Comparison of ENCODE assay signal across 14 cellular contexts in the genomic region with DNA sequence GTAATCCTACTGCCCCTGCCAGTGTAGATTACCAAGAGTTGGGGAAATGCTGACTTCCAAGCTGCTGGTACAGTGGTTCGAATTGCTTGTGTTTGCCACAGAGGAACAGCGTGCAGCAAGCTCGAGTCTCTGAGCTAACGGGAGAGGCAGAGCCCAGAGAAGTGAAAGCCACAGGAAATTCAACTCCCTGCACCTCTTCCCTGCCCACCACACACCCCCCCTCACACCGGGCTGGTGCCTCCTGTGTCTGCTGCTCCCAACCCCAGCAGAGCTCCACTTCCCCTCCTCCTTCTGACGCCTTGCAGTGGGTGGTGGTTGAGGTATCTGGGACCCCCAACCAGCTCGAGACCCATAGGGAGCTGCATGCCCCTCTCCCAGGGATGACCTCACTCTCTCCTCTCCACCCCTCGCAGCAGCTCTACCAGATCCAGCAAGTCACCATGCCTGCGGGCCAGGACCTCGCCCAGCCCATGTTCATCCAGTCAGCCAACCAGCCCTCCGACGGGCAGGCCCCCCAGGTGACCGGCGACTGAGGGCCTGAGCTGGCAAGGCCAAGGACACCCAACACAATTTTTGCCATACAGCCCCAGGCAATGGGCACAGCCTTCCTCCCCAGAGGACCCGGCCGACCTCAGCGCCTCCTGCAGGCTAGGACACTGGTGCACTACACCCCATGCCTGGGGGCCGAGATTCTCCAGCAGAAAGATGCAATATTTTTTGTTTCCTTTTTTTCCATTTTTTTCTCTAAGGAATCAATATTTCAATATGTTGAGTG. TPM values are rescaled to one million over a fixed set of nuclear protein-coding genes. Genes with fewer than 3 reads are reported as not detected.
A peak's percentile ranks its signal among the peaks of the same experiment; 100 is the strongest.
DNase-seq lines count a peak whose midpoint lies in the region; ATAC-seq and TF ChIP-seq lines count a peak whose summit lies in the region.
"Had no signal": no experiment of that assay in that cellular context is flagged by ENCODE, and none has a peak within 500 bp of the region (broad histone marks: within the 10 kb centered on the region; RNA-seq: fewer than 3 reads in every experiment).

No MANE protein-coding gene starts in this region.

- H3K36me3 Mint-ChIP-seq in activated CD8-positive, alpha-beta T cell treated with anti-CD3 and anti-CD28 coated beads for 36 hours (ENCODE audit: low read depth): peaks cover 36% of the 10 kb centered on the region
- peaks cover 50% of the 10 kb centered on the region for H3K36me3 Mint-ChIP-seq in osteocyte (ENCODE audit: unreplicated experiment)

- H3K4me1 ChIP-seq in BLaER1 (peaks cover 20% of the 10 kb centered on the region), tibial nerve (peaks cover 0 to 13% (median 0%) of the 10 kb centered on the region in 4 donors)

- H3K4me3 Mint-ChIP-seq in activated CD8-positive, alpha-beta T cell treated with anti-CD3 and anti-CD28 coated beads for 36 hours: no peak overlapping the region
- H3K4me3 Mint-ChIP-seq in osteocyte (ENCODE audit: unreplicated experiment): no peak overlapping the region
- H3K4me3 Mint-ChIP-seq: CD4-positive, alpha-beta memory T cell had no signal

- peak overlapping the region; percentile 49 for H3K4me2 ChIP-seq in BLaER1

- WGBS in tibial nerve, 2 donors: 77 to 87% methylated on average over 17 to 18 of the region's 18 CpGs

- TF ChIP-seq CTCF in GM13977 (IDR thresholded peaks at IDR 0.05; ENCODE audit: extremely low read depth, insufficient read depth, missing control alignments) (peak; percentile 20), foreskin fibroblast (IDR thresholded peaks at IDR 0.05; ENCODE audit: low read depth, low read length) (peak; percentile 3), tibial nerve (IDR thresholded peaks at IDR 0.05) (no peak), osteocyte (IDR thresholded peaks at IDR 0.05) (no peak)
- TF ChIP-seq CTCF in activated CD8-positive, alpha-beta T cell treated with anti-CD3 and anti-CD28 coated beads for 36 hours (IDR thresholded peaks at IDR 0.05): no peak

- CTCF ChIA-PET in activated CD8-positive, alpha-beta T cell treated with anti-CD3 and anti-CD28 coated beads for 36 hours (lab: Charles Lee): interaction anchor here (0.6 to 11.6 kb wide), 6 partner anchors 9 to 180 kb away, joined by 3 to 169 read pairs (median 38); no protein-coding TSS in a partner anchor

- H3K27me3 Mint-ChIP-seq in activated CD8-positive, alpha-beta T cell treated with anti-CD3 and anti-CD28 coated beads for 36 hours: no peaks in the 10 kb centered on the region
- H3K27me3 Mint-ChIP-seq in osteocyte (ENCODE audit: unreplicated experiment): no peaks in the 10 kb centered on the region
- H3K27me3 Mint-ChIP-seq: CD4-positive, alpha-beta memory T cell had no signal

- H3K4me1 Mint-ChIP-seq in activated CD8-positive, alpha-beta T cell treated with anti-CD3 and anti-CD28 coated beads for 36 hours (ENCODE audit: low read depth): peaks cover 12% of the 10 kb centered on the region
- H3K4me1 Mint-ChIP-seq in osteocyte (ENCODE audit: unreplicated experiment): peaks cover 26% of the 10 kb centered on the region

- no peak for TF ChIP-seq POLR2A in tibial nerve (IDR thresholded peaks at IDR 0.05)

- TF ChIP-seq EP300 in tibial nerve (IDR thresholded peaks at IDR 0.05): no peak

- H3K27me3 ChIP-seq in BLaER1: no peaks in the 10 kb centered on the region
- H3K27me3 ChIP-seq in tibial nerve: no peaks in the 10 kb centered on the region
- H3K27me3 ChIP-seq: neutrophil had no signal

- no peak for ATAC-seq in activated CD8-positive, alpha-beta T cell treated with anti-CD3 and anti-CD28 coated beads for 36 hours

- H3K4me3 ChIP-seq in BLaER1: no peak overlapping the region
- H3K4me3 ChIP-seq in foreskin fibroblast (ENCODE audit: low read depth in 1 of 2, low read length in 2 of 2): no peak overlapping the region
- H3K4me3 ChIP-seq in tibial nerve: no peak overlapping the region
- H3K4me3 ChIP-seq: thoracic aorta had no signal

- no peak for DNase-seq in GM13977 (ENCODE audit: low spot score)
- no peak for DNase-seq in activated CD8-positive, alpha-beta T cell treated with anti-CD3 and anti-CD28 coated beads for 36 hours
- no peak for DNase-seq in foreskin fibroblast
- no peak for DNase-seq in tibial nerve (ENCODE audit: low spot score in 2 of 2)
- DNase-seq in GM19238 (ENCODE audit: insufficient read length, low spot score): no peak
- DNase-seq in head of caudate nucleus: no peak
- DNase-seq in osteocyte (ENCODE audit: extremely low spot score, unreplicated experiment): no peak
- DNase-seq: CD4-positive, alpha-beta memory T cell; NCI-H1436; NCI-H524 treated with DMSO at 0.1 percent for 48 hours had no signal

- H3K27ac Mint-ChIP-seq in activated CD8-positive, alpha-beta T cell treated with anti-CD3 and anti-CD28 coated beads for 36 hours: peak overlapping the region; percentile 53
- H3K27ac Mint-ChIP-seq in osteocyte (ENCODE audit: unreplicated experiment): no peak overlapping the region

- POLR2A ChIA-PET in activated CD8-positive, alpha-beta T cell treated with anti-CD3 and anti-CD28 coated beads for 36 hours (lab: Charles Lee): no interaction called here

- in situ Hi-C loops in GM13977 (cut with MboI; ENCODE audit: low pct_unique_long_range_greater_than_20kb, low sequenced_read_pairs, unreplicated experiment): no loop called here

- H3K27ac ChIP-seq in BLaER1 (peak overlapping the region; percentile 44; the same call in 1 of the 2 replicates), tibial nerve (no peak overlapping the region)
- H3K27ac ChIP-seq: neutrophil had no signal

- no peaks in the 10 kb centered on the region for H3K9me3 Mint-ChIP-seq in activated CD8-positive, alpha-beta T cell treated with anti-CD3 and anti-CD28 coated beads for 36 hours
- no peaks in the 10 kb centered on the region for H3K9me3 Mint-ChIP-seq in osteocyte (ENCODE audit: unreplicated experiment)
- H3K9me3 Mint-ChIP-seq: CD4-positive, alpha-beta memory T cell had no signal

- intact Hi-C loops in activated CD8-positive, alpha-beta T cell treated with anti-CD3 and anti-CD28 coated beads for 36 hours (cut with micrococcal nuclease): loop anchor here (5.0 kb wide), 1 partner anchor 182 kb away; no protein-coding TSS in a partner anchor
- intact Hi-C loops in head of caudate nucleus (cut with DNase I): no loop called here

- H3K36me3 ChIP-seq in BLaER1: peaks cover 73% of the 10 kb centered on the region
- H3K36me3 ChIP-seq in tibial nerve: peaks cover 0 to 76% (median 13%) of the 10 kb centered on the region in 3 donors

- no peaks in the 10 kb centered on the region for H3K9me3 ChIP-seq in BLaER1
- no peaks in the 10 kb centered on the region for H3K9me3 ChIP-seq in tibial nerve
- H3K9me3 ChIP-seq: thoracic aorta had no signal

- no peaks in the 10 kb centered on the region for H4K20me1 ChIP-seq in BLaER1

- H3K9ac ChIP-seq in BLaER1: peak overlapping the region; percentile 22; the same call in 1 of the 2 replicates

RNA-seq across cellular contexts. Expression of a gene that starts 13.1 kb away (rescaled TPM):
- total RNA-seq in activated CD8-positive, alpha-beta T cell treated with anti-CD3 and anti-CD28 coated beads for 36 hours: under 1 TPM; 0.38 to 0.43 TPM
- total RNA-seq in tibial nerve (1 to 10 TPM in 3 of 4 donors, under 1 TPM in 1; 0.22 to 2.1 (median 1.7) TPM), osteocyte (0.51 and 0.63 TPM in 2 replicates)
- total RNA-seq: RPMI7951 had no signal

Comparison
In these comparisons a context has a peak if more than half of its experiments do, and no peak if none do; other contexts are left out.
1. CTCF ChIP-seq: peak in GM13977 (single experiment) and foreskin fibroblast (single experiment); none in activated CD8-positive, alpha-beta T cell treated with anti-CD3 and anti-CD28 coated beads for 36 hours (single experiment), tibial nerve (0 of 5) and osteocyte (single experiment).